In the genomic region with DNA sequence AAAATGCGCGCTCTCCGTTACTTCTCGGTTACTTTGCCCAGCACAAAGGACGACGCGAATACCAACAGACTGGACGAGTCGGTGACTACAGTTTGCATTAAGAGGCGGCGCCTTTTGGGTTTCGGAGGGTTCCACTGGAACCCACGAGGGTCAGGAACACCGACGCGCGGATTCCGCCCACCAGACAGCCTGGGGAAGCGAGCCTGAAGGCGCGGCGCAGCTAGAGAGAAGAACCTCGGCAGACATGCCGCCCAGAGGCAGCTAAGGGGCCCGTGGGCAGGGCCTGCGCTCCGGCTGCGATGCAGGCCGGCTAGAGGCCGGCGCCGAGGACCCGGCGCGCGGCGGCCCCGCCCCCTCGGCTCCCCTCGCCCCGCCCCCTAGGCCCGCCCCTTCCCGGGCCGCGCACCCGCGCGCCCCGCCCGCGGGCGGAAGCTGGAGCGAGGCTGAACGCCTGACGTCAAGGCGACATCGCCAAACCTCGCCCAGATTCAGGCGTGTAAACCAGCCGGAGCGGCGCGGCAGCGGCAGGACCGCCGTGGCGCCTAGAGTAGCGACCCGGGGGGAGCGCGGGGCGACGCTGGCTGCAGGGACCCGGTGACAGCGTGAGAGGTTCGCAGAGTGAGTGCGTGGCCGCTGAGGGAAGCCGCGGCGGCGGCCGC, we compare ENCODE assay signal across 1 cellular context.
TF ChIP-seq lines count a peak whose summit lies in the region.

A gene (plus strand): TSS at position 465 of the 659 bp plus-strand sequence. CDS start 37,826 bp downstream, outside the sequence.

TF ChIP-seq in HepG2, 621 proteins besides CTCF, POLR2A, EP300 and RAD21 (continued from another document and continues in another):
- TF ChIP-seq ZNF331 (CRISPR knock-in tag; IDR thresholded peaks at IDR 0.05) (peak; percentile 21; the same call in 1 of the 2 replicates), XRCC5 (optimal IDR thresholded peaks at IDR 0.05; ENCODE audit: low read length) (no peak), RBAK (CRISPR knock-in tag; IDR thresholded peaks at IDR 0.05) (no peak), ZNF550 (CRISPR knock-in tag; IDR thresholded peaks at IDR 0.05; ENCODE audit: borderline replicate concordance) (no peak), MIER3 (CRISPR knock-in tag; IDR thresholded peaks at IDR 0.05; ENCODE audit: borderline replicate concordance) (no peak), HHEX (CRISPR knock-in tag; IDR thresholded peaks at IDR 0.05) (no peak), DR1 (CRISPR knock-in tag; IDR thresholded peaks at IDR 0.05) (no peak), MTA3 (CRISPR knock-in tag; IDR thresholded peaks at IDR 0.05) (no peak), CEBPB (IDR thresholded peaks at IDR 0.05; ENCODE audit: borderline replicate concordance, low read depth, low read length) (no peak), NR2F1 (CRISPR knock-in tag; IDR thresholded peaks at IDR 0.05) (no peak), SOX13 (IDR thresholded peaks at IDR 0.05) (no peak), SOX13 (CRISPR knock-in tag; conservative IDR thresholded peaks at IDR 0.05 in 1 of 2, IDR thresholded peaks at IDR 0.05 in 1 of 2) (no peak), ZNF567 (CRISPR knock-in tag; IDR thresholded peaks at IDR 0.05; ENCODE audit: borderline replicate concordance) (no peak), ZNF775 (CRISPR knock-in tag; IDR thresholded peaks at IDR 0.05; ENCODE audit: borderline replicate concordance) (0 out of 2 replicates have a peak, but pooled peaks have one; percentile 38), NR2C2 (CRISPR knock-in tag; IDR thresholded peaks at IDR 0.05; ENCODE audit: borderline replicate concordance) (peak; percentile 42; the same call in 1 of the 2 replicates), RBM22 (optimal IDR thresholded peaks at IDR 0.05; ENCODE audit: low read length) (no peak), ZNF484 (CRISPR knock-in tag; IDR thresholded peaks at IDR 0.05; ENCODE audit: borderline replicate concordance, low read depth) (no peak), NR2F2 (IDR thresholded peaks at IDR 0.05; ENCODE audit: borderline replicate concordance, low read depth) (no peak), PRPF4 (IDR thresholded peaks at IDR 0.05; ENCODE audit: low read depth, low read length, poor library complexity, severe bottlenecking) (no peak), ARNT2 (CRISPR knock-in tag; IDR thresholded peaks at IDR 0.05; ENCODE audit: low read depth) (no peak; the same call in 1 of the 2 replicates), GATAD1 (CRISPR knock-in tag; IDR thresholded peaks at IDR 0.05) (peak; percentile 67; the same call in 1 of the 2 replicates), BRD4 (CRISPR knock-in tag; IDR thresholded peaks at IDR 0.05) (no peak), TBP (CRISPR knock-in tag; IDR thresholded peaks at IDR 0.05) (no peak), ZNF598 (CRISPR knock-in tag; IDR thresholded peaks at IDR 0.05; ENCODE audit: borderline replicate concordance) (0 out of 2 replicates have a peak, but pooled peaks have one; percentile 70), NFIB (CRISPR knock-in tag; IDR thresholded peaks at IDR 0.05; ENCODE audit: borderline replicate concordance) (no peak), HOXA3 (CRISPR knock-in tag; IDR thresholded peaks at IDR 0.05) (peak; percentile 75), SP4 (CRISPR knock-in tag; IDR thresholded peaks at IDR 0.05) (peak; percentile 63), DNMT3B (CRISPR knock-in tag; conservative IDR thresholded peaks at IDR 0.05) (no peak)
- TF ChIP-seq, protein P1, sequence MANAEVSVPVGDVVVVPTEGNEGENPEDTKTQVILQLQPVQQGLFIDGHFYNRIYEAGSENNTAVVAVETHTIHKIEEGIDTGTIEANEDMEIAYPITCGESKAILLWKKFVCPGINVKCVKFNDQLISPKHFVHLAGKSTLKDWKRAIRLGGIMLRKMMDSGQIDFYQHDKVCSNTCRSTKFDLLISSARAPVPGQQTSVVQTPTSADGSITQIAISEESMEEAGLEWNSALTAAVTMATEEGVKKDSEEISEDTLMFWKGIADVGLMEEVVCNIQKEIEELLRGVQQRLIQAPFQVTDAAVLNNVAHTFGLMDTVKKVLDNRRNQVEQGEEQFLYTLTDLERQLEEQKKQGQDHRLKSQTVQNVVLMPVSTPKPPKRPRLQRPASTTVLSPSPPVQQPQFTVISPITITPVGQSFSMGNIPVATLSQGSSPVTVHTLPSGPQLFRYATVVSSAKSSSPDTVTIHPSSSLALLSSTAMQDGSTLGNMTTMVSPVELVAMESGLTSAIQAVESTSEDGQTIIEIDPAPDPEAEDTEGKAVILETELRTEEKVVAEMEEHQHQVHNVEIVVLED (CRISPR knock-in tag; IDR thresholded peaks at IDR 0.05; ENCODE audit: borderline replicate concordance) = peak; percentile 67
- TF ChIP-seq, protein P2, sequence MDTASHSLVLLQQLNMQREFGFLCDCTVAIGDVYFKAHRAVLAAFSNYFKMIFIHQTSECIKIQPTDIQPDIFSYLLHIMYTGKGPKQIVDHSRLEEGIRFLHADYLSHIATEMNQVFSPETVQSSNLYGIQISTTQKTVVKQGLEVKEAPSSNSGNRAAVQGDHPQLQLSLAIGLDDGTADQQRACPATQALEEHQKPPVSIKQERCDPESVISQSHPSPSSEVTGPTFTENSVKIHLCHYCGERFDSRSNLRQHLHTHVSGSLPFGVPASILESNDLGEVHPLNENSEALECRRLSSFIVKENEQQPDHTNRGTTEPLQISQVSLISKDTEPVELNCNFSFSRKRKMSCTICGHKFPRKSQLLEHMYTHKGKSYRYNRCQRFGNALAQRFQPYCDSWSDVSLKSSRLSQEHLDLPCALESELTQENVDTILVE (CRISPR knock-in tag; IDR thresholded peaks at IDR 0.05) = peak; percentile 56; the same call in 1 of the 2 replicates
- TF ChIP-seq, protein P3, sequence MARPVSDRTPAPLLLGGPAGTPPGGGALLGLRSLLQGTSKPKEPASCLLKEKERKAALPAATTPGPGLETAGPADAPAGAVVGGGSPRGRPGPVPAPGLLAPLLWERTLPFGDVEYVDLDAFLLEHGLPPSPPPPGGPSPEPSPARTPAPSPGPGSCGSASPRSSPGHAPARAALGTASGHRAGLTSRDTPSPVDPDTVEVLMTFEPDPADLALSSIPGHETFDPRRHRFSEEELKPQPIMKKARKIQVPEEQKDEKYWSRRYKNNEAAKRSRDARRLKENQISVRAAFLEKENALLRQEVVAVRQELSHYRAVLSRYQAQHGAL (CRISPR knock-in tag; IDR thresholded peaks at IDR 0.05; ENCODE audit: not compliant biosample characterization) = no peak
- TF ChIP-seq, protein P4, sequence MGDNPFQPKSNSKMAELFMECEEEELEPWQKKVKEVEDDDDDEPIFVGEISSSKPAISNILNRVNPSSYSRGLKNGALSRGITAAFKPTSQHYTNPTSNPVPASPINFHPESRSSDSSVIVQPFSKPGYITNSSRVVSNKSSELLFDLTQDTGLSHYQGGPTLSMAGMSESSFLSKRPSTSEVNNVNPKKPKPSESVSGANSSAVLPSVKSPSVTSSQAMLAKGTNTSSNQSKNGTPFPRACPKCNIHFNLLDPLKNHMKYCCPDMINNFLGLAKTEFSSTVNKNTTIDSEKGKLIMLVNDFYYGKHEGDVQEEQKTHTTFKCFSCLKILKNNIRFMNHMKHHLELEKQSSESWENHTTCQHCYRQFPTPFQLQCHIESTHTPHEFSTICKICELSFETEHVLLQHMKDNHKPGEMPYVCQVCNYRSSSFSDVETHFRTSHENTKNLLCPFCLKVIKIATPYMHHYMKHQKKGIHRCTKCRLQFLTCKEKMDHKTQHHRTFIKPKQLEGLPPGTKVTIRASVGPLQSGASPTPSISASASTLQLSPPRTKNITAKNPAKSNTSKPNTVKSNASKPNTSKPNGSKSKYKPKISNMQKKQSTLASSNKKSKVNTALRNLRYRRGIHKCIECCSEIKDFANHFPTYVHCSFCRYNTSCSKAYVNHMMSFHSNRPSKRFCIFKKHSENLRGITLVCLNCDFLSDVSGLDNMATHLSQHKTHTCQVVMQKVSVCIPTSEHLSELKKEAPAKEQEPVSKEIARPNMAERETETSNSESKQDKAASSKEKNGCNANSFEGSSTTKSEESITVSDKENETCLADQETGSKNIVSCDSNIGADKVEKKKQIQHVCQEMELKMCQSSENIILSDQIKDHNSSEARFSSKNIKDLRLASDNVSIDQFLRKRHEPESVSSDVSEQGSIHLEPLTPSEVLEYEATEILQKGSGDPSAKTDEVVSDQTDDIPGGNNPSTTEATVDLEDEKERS (CRISPR knock-in tag; IDR thresholded peaks at IDR 0.05) = no peak
- TF ChIP-seq, protein P5, sequence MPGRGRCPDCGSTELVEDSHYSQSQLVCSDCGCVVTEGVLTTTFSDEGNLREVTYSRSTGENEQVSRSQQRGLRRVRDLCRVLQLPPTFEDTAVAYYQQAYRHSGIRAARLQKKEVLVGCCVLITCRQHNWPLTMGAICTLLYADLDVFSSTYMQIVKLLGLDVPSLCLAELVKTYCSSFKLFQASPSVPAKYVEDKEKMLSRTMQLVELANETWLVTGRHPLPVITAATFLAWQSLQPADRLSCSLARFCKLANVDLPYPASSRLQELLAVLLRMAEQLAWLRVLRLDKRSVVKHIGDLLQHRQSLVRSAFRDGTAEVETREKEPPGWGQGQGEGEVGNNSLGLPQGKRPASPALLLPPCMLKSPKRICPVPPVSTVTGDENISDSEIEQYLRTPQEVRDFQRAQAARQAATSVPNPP (CRISPR knock-in tag; IDR thresholded peaks at IDR 0.05) = 0 out of 2 replicates have a peak, but pooled peaks have one; percentile 46
- TF ChIP-seq, protein P6, sequence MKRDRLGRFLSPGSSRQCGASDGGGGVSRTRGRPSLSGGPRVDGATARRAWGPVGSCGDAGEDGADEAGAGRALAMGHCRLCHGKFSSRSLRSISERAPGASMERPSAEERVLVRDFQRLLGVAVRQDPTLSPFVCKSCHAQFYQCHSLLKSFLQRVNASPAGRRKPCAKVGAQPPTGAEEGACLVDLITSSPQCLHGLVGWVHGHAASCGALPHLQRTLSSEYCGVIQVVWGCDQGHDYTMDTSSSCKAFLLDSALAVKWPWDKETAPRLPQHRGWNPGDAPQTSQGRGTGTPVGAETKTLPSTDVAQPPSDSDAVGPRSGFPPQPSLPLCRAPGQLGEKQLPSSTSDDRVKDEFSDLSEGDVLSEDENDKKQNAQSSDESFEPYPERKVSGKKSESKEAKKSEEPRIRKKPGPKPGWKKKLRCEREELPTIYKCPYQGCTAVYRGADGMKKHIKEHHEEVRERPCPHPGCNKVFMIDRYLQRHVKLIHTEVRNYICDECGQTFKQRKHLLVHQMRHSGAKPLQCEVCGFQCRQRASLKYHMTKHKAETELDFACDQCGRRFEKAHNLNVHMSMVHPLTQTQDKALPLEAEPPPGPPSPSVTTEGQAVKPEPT (CRISPR knock-in tag; IDR thresholded peaks at IDR 0.05; ENCODE audit: low read depth) = 0 out of 2 replicates have a peak, but pooled peaks have one; percentile 31
- TF ChIP-seq, protein P7, sequence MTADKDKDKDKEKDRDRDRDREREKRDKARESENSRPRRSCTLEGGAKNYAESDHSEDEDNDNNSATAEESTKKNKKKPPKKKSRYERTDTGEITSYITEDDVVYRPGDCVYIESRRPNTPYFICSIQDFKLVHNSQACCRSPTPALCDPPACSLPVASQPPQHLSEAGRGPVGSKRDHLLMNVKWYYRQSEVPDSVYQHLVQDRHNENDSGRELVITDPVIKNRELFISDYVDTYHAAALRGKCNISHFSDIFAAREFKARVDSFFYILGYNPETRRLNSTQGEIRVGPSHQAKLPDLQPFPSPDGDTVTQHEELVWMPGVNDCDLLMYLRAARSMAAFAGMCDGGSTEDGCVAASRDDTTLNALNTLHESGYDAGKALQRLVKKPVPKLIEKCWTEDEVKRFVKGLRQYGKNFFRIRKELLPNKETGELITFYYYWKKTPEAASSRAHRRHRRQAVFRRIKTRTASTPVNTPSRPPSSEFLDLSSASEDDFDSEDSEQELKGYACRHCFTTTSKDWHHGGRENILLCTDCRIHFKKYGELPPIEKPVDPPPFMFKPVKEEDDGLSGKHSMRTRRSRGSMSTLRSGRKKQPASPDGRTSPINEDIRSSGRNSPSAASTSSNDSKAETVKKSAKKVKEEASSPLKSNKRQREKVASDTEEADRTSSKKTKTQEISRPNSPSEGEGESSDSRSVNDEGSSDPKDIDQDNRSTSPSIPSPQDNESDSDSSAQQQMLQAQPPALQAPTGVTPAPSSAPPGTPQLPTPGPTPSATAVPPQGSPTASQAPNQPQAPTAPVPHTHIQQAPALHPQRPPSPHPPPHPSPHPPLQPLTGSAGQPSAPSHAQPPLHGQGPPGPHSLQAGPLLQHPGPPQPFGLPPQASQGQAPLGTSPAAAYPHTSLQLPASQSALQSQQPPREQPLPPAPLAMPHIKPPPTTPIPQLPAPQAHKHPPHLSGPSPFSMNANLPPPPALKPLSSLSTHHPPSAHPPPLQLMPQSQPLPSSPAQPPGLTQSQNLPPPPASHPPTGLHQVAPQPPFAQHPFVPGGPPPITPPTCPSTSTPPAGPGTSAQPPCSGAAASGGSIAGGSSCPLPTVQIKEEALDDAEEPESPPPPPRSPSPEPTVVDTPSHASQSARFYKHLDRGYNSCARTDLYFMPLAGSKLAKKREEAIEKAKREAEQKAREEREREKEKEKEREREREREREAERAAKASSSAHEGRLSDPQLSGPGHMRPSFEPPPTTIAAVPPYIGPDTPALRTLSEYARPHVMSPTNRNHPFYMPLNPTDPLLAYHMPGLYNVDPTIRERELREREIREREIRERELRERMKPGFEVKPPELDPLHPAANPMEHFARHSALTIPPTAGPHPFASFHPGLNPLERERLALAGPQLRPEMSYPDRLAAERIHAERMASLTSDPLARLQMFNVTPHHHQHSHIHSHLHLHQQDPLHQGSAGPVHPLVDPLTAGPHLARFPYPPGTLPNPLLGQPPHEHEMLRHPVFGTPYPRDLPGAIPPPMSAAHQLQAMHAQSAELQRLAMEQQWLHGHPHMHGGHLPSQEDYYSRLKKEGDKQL (CRISPR knock-in tag; IDR thresholded peaks at IDR 0.05; ENCODE audit: low read depth) = no peak
- TF ChIP-seq, protein P8, sequence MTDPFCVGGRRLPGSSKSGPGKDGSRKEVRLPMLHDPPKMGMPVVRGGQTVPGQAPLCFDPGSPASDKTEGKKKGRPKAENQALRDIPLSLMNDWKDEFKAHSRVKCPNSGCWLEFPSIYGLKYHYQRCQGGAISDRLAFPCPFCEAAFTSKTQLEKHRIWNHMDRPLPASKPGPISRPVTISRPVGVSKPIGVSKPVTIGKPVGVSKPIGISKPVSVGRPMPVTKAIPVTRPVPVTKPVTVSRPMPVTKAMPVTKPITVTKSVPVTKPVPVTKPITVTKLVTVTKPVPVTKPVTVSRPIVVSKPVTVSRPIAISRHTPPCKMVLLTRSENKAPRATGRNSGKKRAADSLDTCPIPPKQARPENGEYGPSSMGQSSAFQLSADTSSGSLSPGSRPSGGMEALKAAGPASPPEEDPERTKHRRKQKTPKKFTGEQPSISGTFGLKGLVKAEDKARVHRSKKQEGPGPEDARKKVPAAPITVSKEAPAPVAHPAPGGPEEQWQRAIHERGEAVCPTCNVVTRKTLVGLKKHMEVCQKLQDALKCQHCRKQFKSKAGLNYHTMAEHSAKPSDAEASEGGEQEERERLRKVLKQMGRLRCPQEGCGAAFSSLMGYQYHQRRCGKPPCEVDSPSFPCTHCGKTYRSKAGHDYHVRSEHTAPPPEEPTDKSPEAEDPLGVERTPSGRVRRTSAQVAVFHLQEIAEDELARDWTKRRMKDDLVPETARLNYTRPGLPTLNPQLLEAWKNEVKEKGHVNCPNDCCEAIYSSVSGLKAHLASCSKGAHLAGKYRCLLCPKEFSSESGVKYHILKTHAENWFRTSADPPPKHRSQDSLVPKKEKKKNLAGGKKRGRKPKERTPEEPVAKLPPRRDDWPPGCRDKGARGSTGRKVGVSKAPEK (CRISPR knock-in tag; IDR thresholded peaks at IDR 0.05; ENCODE audit: borderline replicate concordance) = no peak
